Comparison of ENCODE assay signal across 20 cellular contexts in the genomic region with DNA sequence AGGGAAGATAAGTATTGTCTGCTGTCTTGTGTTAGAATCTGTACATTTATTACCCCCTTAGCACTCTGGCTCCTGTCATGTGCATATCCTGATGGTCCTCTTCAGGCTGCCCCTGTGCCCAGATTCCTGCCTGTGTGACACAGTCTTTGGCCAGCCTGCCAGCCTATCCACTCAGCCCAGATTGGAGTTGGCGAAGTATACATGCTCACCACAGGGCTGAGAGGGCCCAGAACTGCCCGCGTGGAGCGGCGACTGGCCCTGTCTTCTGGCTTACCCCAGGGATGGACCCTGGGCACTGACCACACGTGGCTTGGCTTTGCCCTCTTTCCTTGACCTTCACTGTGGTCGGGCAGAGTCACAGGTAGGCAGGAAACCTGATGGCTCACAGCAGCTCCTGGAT.
"Had no signal": no experiment of that assay in that cellular context is flagged by ENCODE, and none has a peak within 500 bp of the region (broad histone marks: within the 10 kb centered on the region; RNA-seq: fewer than 3 reads in every experiment).

No MANE protein-coding gene starts in this region.

- DNase-seq: activated CD4-positive, alpha-beta T cell treated with anti-CD3 and anti-CD28 coated beads for 36 hours; activated CD4-positive, CD25-positive, alpha-beta regulatory T cell; activated CD8-positive, alpha-beta memory T cell treated with anti-CD3 and anti-CD28 coated beads, Interleukin-2, amount 10 ng/mL, durations not matched to agents 7 days and 5 days; activated CD8-positive, alpha-beta T cell treated with anti-CD3 and anti-CD28 coated beads, Interleukin-2, amount 10 ng/mL, durations not matched to agents 7 days and 5 days; activated naive CD4-positive, alpha-beta T cell; activated T-cell treated with anti-CD3 and anti-CD28 coated beads, Interleukin-2, amount 50 U/mL, for 48 hours; dermis blood vessel endothelial cell; effector CD8-positive, alpha-beta T cell; esophagus squamous epithelium; foreskin melanocyte; left cardiac atrium; naive B cell; stimulated activated CD4-positive, alpha-beta T cell treated with anti-CD3 and anti-CD28 coated beads, Interleukin-15, amount 100 ng/mL, for 24 hours; stimulated activated CD4-positive, alpha-beta T cell treated with anti-CD3 and anti-CD28 coated beads, Interleukin-2, amount 100 ng/mL, for 24 hours; stimulated activated naive CD4-positive, alpha-beta T cell; T-helper 1 cell; testis; transverse colon had no signal

- H3K4me3 ChIP-seq: transverse colon had no signal

- ATAC-seq: activated CD4-positive, alpha-beta T cell treated with anti-CD3 and anti-CD28 coated beads for 36 hours; activated CD8-positive, alpha-beta memory T cell treated with anti-CD3 and anti-CD28 coated beads, Interleukin-2, amount 10 ng/mL, durations not matched to agents 7 days and 5 days had no signal

- H3K27ac ChIP-seq: epithelial cell of prostate, esophagus squamous epithelium, right atrium auricular region, testis, transverse colon had no signal

- H3K36me3 ChIP-seq: esophagus squamous epithelium, right atrium auricular region, transverse colon had no signal

- H3K4me1 ChIP-seq: testis had no signal

- H3K9me3 ChIP-seq: esophagus squamous epithelium, right atrium auricular region, testis, transverse colon had no signal
